ENCODE assay signal across 14 cellular contexts in the genomic region with DNA sequence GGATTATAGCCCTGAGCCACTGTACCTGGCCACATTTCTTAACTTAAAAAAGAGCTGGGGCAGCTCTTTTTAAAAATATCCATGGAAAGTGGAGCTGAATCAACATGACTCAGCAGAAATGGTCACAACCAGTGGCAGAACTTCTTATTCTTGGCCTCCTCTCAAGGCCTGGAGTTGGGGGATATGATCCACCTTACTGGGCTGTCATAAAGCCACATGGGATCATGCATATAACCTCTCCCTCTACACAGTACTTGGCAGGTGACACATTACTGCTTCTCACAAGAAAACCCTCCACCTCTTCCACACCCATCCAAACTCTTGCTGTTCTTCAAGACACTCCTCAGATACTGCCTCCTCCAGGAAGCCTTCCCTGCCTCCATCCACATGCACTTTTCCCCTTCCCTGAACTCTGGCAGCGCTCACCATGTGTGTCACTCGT.
DNase-seq lines count a peak whose midpoint lies in the region; ATAC-seq, FAIRE-seq and TF ChIP-seq lines count a peak whose summit lies in the region.
"Had no signal": no experiment of that assay in that cellular context is flagged by ENCODE, and none has a peak within 500 bp of the region (broad histone marks: within the 10 kb centered on the region; RNA-seq: fewer than 3 reads in every experiment).

No MANE protein-coding gene starts in this region.

- peaks cover 0 to 94% (median 17%) of the 10 kb centered on the region in 11 experiments; a peak in 10 of 22 replicates for H3K36me3 ChIP-seq in BLaER1 treated with 17β-estradiol and CSF1 and Interleukin-3, amounts not matched to agents 10 nM and 100 nM
- H3K36me3 ChIP-seq in IMR-90 (ENCODE audit: control insufficient read depth, insufficient read depth, low read length), result peaks cover 3% of the 10 kb centered on the region; the same call in 1 of the 2 replicates
- no peaks in the 10 kb centered on the region for H3K36me3 ChIP-seq in mammary epithelial cell (ENCODE audit: insufficient read depth, low read length)
- H3K36me3 ChIP-seq in upper lobe of right lung, result no peaks in the 10 kb centered on the region
- H3K36me3 ChIP-seq: adrenal gland had no signal

- H3K9me3 Mint-ChIP-seq in mesothelial cell of epicardium, result no peaks in the 10 kb centered on the region
- H3K9me3 Mint-ChIP-seq in activated T-helper 17 cell treated with anti-CD3 and anti-CD28 coated beads, Interleukin-2, amount 50 U/mL, for 72 hours, result no peaks in the 10 kb centered on the region
- H3K9me3 Mint-ChIP-seq: CD4-positive, alpha-beta T cell; stimulated activated effector memory CD8-positive, alpha-beta T cell treated with anti-CD3 and anti-CD28 coated beads, Interleukin-12 subunit alpha, Interleukin-12 subunit beta, amount 100 ng/mL, for 72 hours had no signal

- H3K14ac ChIP-seq in IMR-90 (replicated peaks; ENCODE audit: low read depth, low read length), result peak overlapping the region; percentile 99

- peak overlapping the region; percentile 99 for H4K91ac ChIP-seq in IMR-90 (ENCODE audit: insufficient read depth, low read depth, low read length)

- H3K9ac ChIP-seq in BLaER1 treated with 17β-estradiol and CSF1 and Interleukin-3, amounts not matched to agents 10 nM and 100 nM, result no peak overlapping the region; a peak in 1 of 22 replicates
- peak overlapping the region; percentile 57 for H3K9ac ChIP-seq in IMR-90 (ENCODE audit: low read depth, low read length)
- no peak overlapping the region for H3K9ac ChIP-seq in mammary epithelial cell (ENCODE audit: insufficient read depth, low read length)

- CTCF ChIA-PET in IMR-90 (lab: Yijun Ruan, JAX), result interaction anchor here (0.7 to 0.9 kb wide), 2 partner anchors 131 to 296 kb away, joined by 3 to 5 read pairs; no protein-coding TSS in a partner anchor
- CTCF ChIA-PET in mammary epithelial cell (lab: Charles Lee; ENCODE audit: low non-redundant PET), result no interaction called here

- H2BK20ac ChIP-seq in IMR-90 (ENCODE audit: low read depth, low read length), result peak overlapping the region; percentile 98

- peaks cover 34% of the 10 kb centered on the region for H3K9me1 ChIP-seq in IMR-90 (ENCODE audit: insufficient read depth, low read length)

- dilution Hi-C loops in IMR-90 (cut with HindIII; ENCODE audit: low sequenced_read_pairs, unreplicated experiment) (no loop called here), mammary epithelial cell (cut with HindIII; ENCODE audit: low sequenced_read_pairs) (no loop called here)

- H3K4me3 ChIP-seq in BLaER1 treated with 17β-estradiol and CSF1 and Interleukin-3, amounts not matched to agents 10 nM and 100 nM, result no peak overlapping the region
- H3K4me3 ChIP-seq in IMR-90 (ENCODE audit: insufficient read depth, low read depth, low read length) (no peak overlapping the region), mammary epithelial cell (replicated peaks in 1 of 3; ENCODE audit: insufficient read depth in 1 of 3, low read depth in 2 of 3, low read length in 3 of 3) (no peak overlapping the region), upper lobe of right lung (no peak overlapping the region)
- H3K4me3 ChIP-seq: adrenal gland had no signal

- in situ Hi-C loops in IMR-90 (cut with MboI; ENCODE audit: low sequenced_read_pairs) (no loop called here), mammary epithelial cell (cut with MboI; ENCODE audit: low sequenced_read_pairs in 2 of 2) (no loop called here)

- H3K4me1 Mint-ChIP-seq in mesothelial cell of epicardium, result peaks cover 20% of the 10 kb centered on the region
- peaks cover 23% of the 10 kb centered on the region for H3K4me1 Mint-ChIP-seq in activated T-helper 17 cell treated with anti-CD3 and anti-CD28 coated beads, Interleukin-2, amount 50 U/mL, for 72 hours

- peak overlapping the region; percentile 99 for H3K23ac ChIP-seq in IMR-90 (ENCODE audit: low read depth, low read length)

- ATAC-seq in IMR-90 (ENCODE audit: low read depth) (no peak), upper lobe of right lung (no peak)
- no peak for ATAC-seq in activated T-helper 17 cell treated with anti-CD3 and anti-CD28 coated beads, Interleukin-2, amount 50 U/mL, for 72 hours (replicated peaks)
- ATAC-seq: stimulated activated effector memory CD8-positive, alpha-beta T cell treated with anti-CD3 and anti-CD28 coated beads, Interleukin-12 subunit alpha, Interleukin-12 subunit beta, amount 100 ng/mL, for 72 hours had no signal

- no peaks in the 10 kb centered on the region for H3K36me3 Mint-ChIP-seq in mesothelial cell of epicardium
- peaks cover 8% of the 10 kb centered on the region for H3K36me3 Mint-ChIP-seq in activated T-helper 17 cell treated with anti-CD3 and anti-CD28 coated beads, Interleukin-2, amount 50 U/mL, for 72 hours (ENCODE audit: low read depth)
- H3K36me3 Mint-ChIP-seq: stimulated activated effector memory CD8-positive, alpha-beta T cell treated with anti-CD3 and anti-CD28 coated beads, Interleukin-12 subunit alpha, Interleukin-12 subunit beta, amount 100 ng/mL, for 72 hours had no signal

- peak overlapping the region; percentile 49 for H3K27ac Mint-ChIP-seq in mesothelial cell of epicardium
- no peak overlapping the region for H3K27ac Mint-ChIP-seq in activated T-helper 17 cell treated with anti-CD3 and anti-CD28 coated beads, Interleukin-2, amount 50 U/mL, for 72 hours
- H3K27ac Mint-ChIP-seq: CD4-positive, alpha-beta T cell; stimulated activated effector memory CD8-positive, alpha-beta T cell treated with anti-CD3 and anti-CD28 coated beads, Interleukin-12 subunit alpha, Interleukin-12 subunit beta, amount 100 ng/mL, for 72 hours had no signal

- H4K5ac ChIP-seq in IMR-90 (ENCODE audit: low read depth, low read length), result peak overlapping the region; percentile 99

- H3K18ac ChIP-seq in IMR-90 (ENCODE audit: low read depth, low read length), result peak overlapping the region; percentile 98

- no CpG with 5 or more reads among the region's 2 CpGs for WGBS in IMR-90 (ENCODE audit: extremely low coverage in 2 of 2, insufficient read length in 1 of 2), 2 experiments
- 96% methylated on average over 2 of the region's 2 CpGs for WGBS in mammary epithelial cell (ENCODE audit: low coverage, missing lambda C conversion rate)

- H4K8ac ChIP-seq in IMR-90 (ENCODE audit: low read depth in 2 of 2, low read length in 2 of 2), result peak overlapping the region; percentile 94 to 95

- peak overlapping the region; percentile 99 for H2AK5ac ChIP-seq in IMR-90 (ENCODE audit: low read depth, low read length)

- peak overlapping the region; percentile 99 for H3K4ac ChIP-seq in IMR-90 (ENCODE audit: low read depth, low read length)

- peak overlapping the region in 6 of 11 experiments; percentile 27 to 63 (median 44); a peak in 12 of 22 replicates for H3K4me2 ChIP-seq in BLaER1 treated with 17β-estradiol and CSF1 and Interleukin-3, amounts not matched to agents 10 nM and 100 nM
- H3K4me2 ChIP-seq in IMR-90 (ENCODE audit: low read depth, low read length), result peak overlapping the region; percentile 26
- no peak overlapping the region for H3K4me2 ChIP-seq in mammary epithelial cell (ENCODE audit: insufficient read depth, low read depth, low read length)

- H3K79me2 ChIP-seq in mammary epithelial cell (ENCODE audit: insufficient read depth, low read length), result no peaks in the 10 kb centered on the region

- H2AFZ ChIP-seq in IMR-90 (replicated peaks; ENCODE audit: low read length, poor library complexity), result peak overlapping the region; percentile 11
- peak overlapping the region; percentile 1 for H2AFZ ChIP-seq in mammary epithelial cell (ENCODE audit: low read depth, low read length)

- TF ChIP-seq RAD21 in IMR-90 (IDR thresholded peaks at IDR 0.05; ENCODE audit: low read length), result no peak

- peaks cover 0 to 12% (median 0%) of the 10 kb centered on the region in 11 experiments; a peak in 5 of 22 replicates for H4K20me1 ChIP-seq in BLaER1 treated with 17β-estradiol and CSF1 and Interleukin-3, amounts not matched to agents 10 nM and 100 nM
- H4K20me1 ChIP-seq in IMR-90 (ENCODE audit: insufficient read depth, low read length), result no peaks in the 10 kb centered on the region
- no peaks in the 10 kb centered on the region for H4K20me1 ChIP-seq in mammary epithelial cell (ENCODE audit: insufficient read depth, low read length)

- no peak overlapping the region for H3K4me3 Mint-ChIP-seq in mesothelial cell of epicardium
- H3K4me3 Mint-ChIP-seq in activated T-helper 17 cell treated with anti-CD3 and anti-CD28 coated beads, Interleukin-2, amount 50 U/mL, for 72 hours, result no peak overlapping the region
- H3K4me3 Mint-ChIP-seq: CD4-positive, alpha-beta T cell; stimulated activated effector memory CD8-positive, alpha-beta T cell treated with anti-CD3 and anti-CD28 coated beads, Interleukin-12 subunit alpha, Interleukin-12 subunit beta, amount 100 ng/mL, for 72 hours had no signal

- peaks cover 0 to 4% (median 0%) of the 10 kb centered on the region in 11 experiments; a peak in 1 of 22 replicates for H3K9me3 ChIP-seq in BLaER1 treated with 17β-estradiol and CSF1 and Interleukin-3, amounts not matched to agents 10 nM and 100 nM (replicated peaks in 1 of 11)
- no peaks in the 10 kb centered on the region for H3K9me3 ChIP-seq in IMR-90 (ENCODE audit: control insufficient read depth, insufficient read depth, low read length)
- H3K9me3 ChIP-seq in mammary epithelial cell (replicated peaks; ENCODE audit: insufficient read depth, low read length), result no peaks in the 10 kb centered on the region
- no peaks in the 10 kb centered on the region for H3K9me3 ChIP-seq in upper lobe of right lung
- H3K9me3 ChIP-seq: adrenal gland had no signal

- peak overlapping the region in 4 of 11 experiments; percentile 19 to 80 (median 39); a peak in 6 of 22 replicates for H3K27ac ChIP-seq in BLaER1 treated with 17β-estradiol and CSF1 and Interleukin-3, amounts not matched to agents 10 nM and 100 nM
- H3K27ac ChIP-seq in IMR-90 (ENCODE audit: insufficient read depth, low read length), result peak overlapping the region; percentile 98
- H3K27ac ChIP-seq in mammary epithelial cell (ENCODE audit: insufficient read depth, low read depth, low read length), result no peak overlapping the region
- H3K27ac ChIP-seq in upper lobe of right lung, result no peak overlapping the region
- H3K27ac ChIP-seq: adrenal gland had no signal

- intact Hi-C loops in IMR-90 (cut with micrococcal nuclease), result loop anchor here (2.0 kb wide), 1 partner anchor 90 kb away; no protein-coding TSS in a partner anchor
- intact Hi-C loops in mammary epithelial cell (cut with micrococcal nuclease), result loop anchor here (2.0 kb wide), 1 partner anchor 14 kb away; no protein-coding TSS in a partner anchor
- intact Hi-C loops in upper lobe of right lung (cut with DNase I), result no loop called here

- H3K4me1 ChIP-seq in BLaER1 treated with 17β-estradiol and CSF1 and Interleukin-3, amounts not matched to agents 10 nM and 100 nM, result peaks cover 17 to 47% (median 36%) of the 10 kb centered on the region in 10 experiments
- H3K4me1 ChIP-seq in IMR-90 (ENCODE audit: control insufficient read depth, insufficient read depth, low read length) (peaks cover 32% of the 10 kb centered on the region), mammary epithelial cell (ENCODE audit: insufficient read depth, low read length) (peaks cover 29% of the 10 kb centered on the region), upper lobe of right lung (peaks cover 18% of the 10 kb centered on the region)

- H3K27me3 ChIP-seq in BLaER1 treated with 17β-estradiol and CSF1 and Interleukin-3, amounts not matched to agents 10 nM and 100 nM, result no peaks in the 10 kb centered on the region
- H3K27me3 ChIP-seq in IMR-90 (ENCODE audit: control insufficient read depth, insufficient read depth, low read length) (no peaks in the 10 kb centered on the region), mammary epithelial cell (ENCODE audit: insufficient read depth, low read length) (no peaks in the 10 kb centered on the region), upper lobe of right lung (no peaks in the 10 kb centered on the region)
- H3K27me3 ChIP-seq: adrenal gland had no signal

- BruUV-seq in IMR-90 (replicated peaks; lab: Mats Ljungman, UMichigan) (no TSS peak), mammary epithelial cell (replicated peaks; lab: Mats Ljungman, UMichigan) (no TSS peak)

- peak overlapping the region; percentile 99 for H2BK120ac ChIP-seq in IMR-90 (ENCODE audit: low read depth, low read length)

- DNase-seq in IMR-90 (peak; percentile 77), mammary epithelial cell (no peak), mesothelial cell of epicardium (ENCODE audit: low spot score in 2 of 2, unreplicated experiment in 2 of 2) (no peak), upper lobe of right lung (no peak), GOT3 (lab: John Stamatoyannopoulos, UW) (no peak), D721Med (ENCODE audit: insufficient read length, low spot score) (no peak)
- DNase-seq: adrenal gland; CD4-positive, alpha-beta T cell; NCI-H1417 treated with DMSO at 0.1 percent for 48 hours; stimulated activated CD4-positive, alpha-beta T cell treated with anti-CD3 and anti-CD28 coated beads, Interleukin-2, amount 100 ng/mL, for 48 hours had no signal

- peak overlapping the region; percentile 98 for H2BK15ac ChIP-seq in IMR-90 (ENCODE audit: low read depth, low read length)

- peaks cover 0 to 16% of the 10 kb centered on the region in 2 experiments; a peak in 2 of 4 replicates for H3K79me1 ChIP-seq in IMR-90 (ENCODE audit: low read depth in 1 of 2, low read length in 2 of 2)

- POLR2A ChIA-PET in IMR-90 (lab: Charles Lee; ENCODE audit: unreplicated experiment), result no interaction called here

- H3K27me3 Mint-ChIP-seq in mesothelial cell of epicardium (ENCODE audit: low read depth), result peaks cover 5% of the 10 kb centered on the region
- H3K27me3 Mint-ChIP-seq in activated T-helper 17 cell treated with anti-CD3 and anti-CD28 coated beads, Interleukin-2, amount 50 U/mL, for 72 hours, result no peaks in the 10 kb centered on the region
- H3K27me3 Mint-ChIP-seq: CD4-positive, alpha-beta T cell had no signal

- FAIRE-seq in D721Med (lab: Jason Lieb, UNC), result no peak
- FAIRE-seq: TTC549 had no signal

- peak overlapping the region; percentile 83 for H3K56ac ChIP-seq in IMR-90 (ENCODE audit: extremely low read depth, insufficient read depth, low read length)

- peak overlapping the region; percentile 98 for H2BK5ac ChIP-seq in IMR-90 (ENCODE audit: low read depth, low read length, poor library complexity, severe bottlenecking)

- peak overlapping the region; percentile 48 for H2AK9ac ChIP-seq in IMR-90 (replicated peaks; ENCODE audit: low read depth, low read length, poor library complexity)

- TF ChIP-seq POLR2A in IMR-90 (IDR thresholded peaks at IDR 0.05; ENCODE audit: low read depth, low read length), result no peak

- TF ChIP-seq CTCF in IMR-90 (conservative IDR thresholded peaks at IDR 0.05; ENCODE audit: low read depth, low read length) (no peak), mammary epithelial cell (conservative IDR thresholded peaks at IDR 0.05 in 1 of 2, IDR thresholded peaks at IDR 0.05 in 1 of 2; ENCODE audit: extremely low read depth in 1 of 2, insufficient read depth in 1 of 2, low read depth in 1 of 2, low read length in 2 of 2) (no peak), mesothelial cell of epicardium (IDR thresholded peaks at IDR 0.05; ENCODE audit: unreplicated experiment) (no peak), upper lobe of right lung (IDR thresholded peaks at IDR 0.05) (no peak), D721Med (IDR thresholded peaks at IDR 0.05; ENCODE audit: insufficient read depth, missing control alignments) (no peak)
